In the genomic region with DNA sequence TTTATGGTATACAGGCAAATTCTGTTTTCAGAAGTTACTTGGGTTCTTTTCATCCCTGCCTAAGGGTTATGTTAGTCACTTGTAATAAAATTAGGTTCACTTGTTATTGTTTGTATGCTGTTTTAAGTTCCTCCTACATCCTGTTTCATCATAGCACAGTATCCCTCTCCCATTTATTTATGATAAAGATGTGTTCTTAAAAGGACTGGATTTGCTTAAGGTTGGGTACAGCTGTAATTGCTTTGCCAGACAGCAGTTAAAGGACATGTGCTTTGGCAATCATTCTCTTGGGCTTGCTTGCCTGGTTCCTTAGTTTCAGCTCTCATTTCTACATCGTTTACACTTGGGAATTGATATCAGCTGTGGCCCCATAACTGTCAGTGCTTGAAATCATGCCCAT, we compare ENCODE assay signal across 10 cellular contexts. TPM values are rescaled to one million over a fixed set of nuclear protein-coding genes. Genes with fewer than 3 reads are reported as not detected.
DNase-seq lines count a peak whose midpoint lies in the region; ATAC-seq and TF ChIP-seq lines count a peak whose summit lies in the region.
"Had no signal": no experiment of that assay in that cellular context is flagged by ENCODE, and none has a peak within 500 bp of the region (broad histone marks: within the 10 kb centered on the region; RNA-seq: fewer than 3 reads in every experiment).

No MANE protein-coding gene starts in this region.

- DNase-seq in BJ (ENCODE audit: low read depth) (peak; percentile 43), SJSA1 (ENCODE audit: low read depth in 1 of 2, low spot score in 2 of 2) (no peak), immature natural killer cell (no peak), KBM-7 (no peak), aorta (no peak)
- DNase-seq in activated effector memory CD4-positive, alpha-beta T cell treated with Interleukin-2 at 50 U/mL for 16 hours = no peak
- DNase-seq: effector memory CD8-positive, alpha-beta T cell; NK-92 treated with Interleukin-12 subunit alpha and Interleukin-12 subunit beta, amount 100 ng/mL, for 24 hours had no signal

- CTCF ChIA-PET in BJ (lab: Yijun Ruan, JAX) = no interaction called here

- no peaks in the 10 kb centered on the region for H3K27me3 ChIP-seq in BJ (ENCODE audit: control insufficient read depth, insufficient read depth, low read length)
- no peaks in the 10 kb centered on the region for H3K27me3 ChIP-seq in SJSA1 (replicated peaks)
- no peaks in the 10 kb centered on the region for H3K27me3 ChIP-seq in aorta (ENCODE audit: control insufficient read depth in 1 of 2, insufficient read depth in 2 of 2, low read length in 1 of 2)

- no peak for TF ChIP-seq CTCF in BJ (IDR thresholded peaks at IDR 0.05; ENCODE audit: insufficient read depth, low read depth, low read length)

- H3K9me3 Mint-ChIP-seq in immature natural killer cell = no peaks in the 10 kb centered on the region
- H3K9me3 Mint-ChIP-seq: effector memory CD8-positive, alpha-beta T cell had no signal

- peaks cover 50 to 83% of the 10 kb centered on the region in 2 donors for H3K4me1 Mint-ChIP-seq in immature natural killer cell

- ATAC-seq in GM19468 (IDR thresholded peaks at IDR 0.05; ENCODE audit: extremely low read depth, unreplicated experiment) (peak; percentile 2), GM19397 (IDR thresholded peaks at IDR 0.05; ENCODE audit: unreplicated experiment) (no peak), aorta (ENCODE audit: low FRiP score) (no peak)
- ATAC-seq: effector memory CD8-positive, alpha-beta T cell had no signal

- no peaks in the 10 kb centered on the region for H3K36me3 Mint-ChIP-seq in immature natural killer cell

- 0 to 5% methylated on average over 1 of the region's 1 CpG for WGBS in aorta, 2 donors

- no peaks in the 10 kb centered on the region for H3K9me3 ChIP-seq in SJSA1 (replicated peaks)
- no peaks in the 10 kb centered on the region for H3K9me3 ChIP-seq in aorta (ENCODE audit: control insufficient read depth, low read length)

- H3K4me3 ChIP-seq in BJ (ENCODE audit: low read depth, low read length) = no peak overlapping the region
- H3K4me3 ChIP-seq in SJSA1 = no peak overlapping the region
- H3K4me3 ChIP-seq in aorta (ENCODE audit: low read length in 2 of 2) = no peak overlapping the region

- H3K4me1 ChIP-seq in SJSA1 (replicated peaks) (peaks cover 37% of the 10 kb centered on the region), aorta (ENCODE audit: control insufficient read depth in 1 of 2, insufficient read depth in 2 of 2, low read length in 2 of 2) (peaks cover 3 to 6% of the 10 kb centered on the region in 2 donors)

- peak overlapping the region in 2 of 5 donors; percentile 9 to 19 for H3K4me3 Mint-ChIP-seq in immature natural killer cell

- in situ Hi-C loops in KBM-7 (cut with MboI; ENCODE audit: low pct_unique_long_range_greater_than_20kb, low sequenced_read_pairs) = no loop called here

- POLR2A ChIA-PET in BJ (lab: Charles Lee) = no interaction called here

- peak overlapping the region; percentile 4 to 71 (median 31) for H3K27ac Mint-ChIP-seq in immature natural killer cell

- H3K36me3 ChIP-seq in BJ (ENCODE audit: control insufficient read depth, insufficient read depth, low read length) (no peaks in the 10 kb centered on the region; the same call in 1 of the 2 replicates), SJSA1 (peaks cover 2% of the 10 kb centered on the region; the same call in 1 of the 2 replicates), aorta (ENCODE audit: control insufficient read depth in 1 of 2, insufficient read depth in 2 of 2, low read length in 1 of 2) (no peaks in the 10 kb centered on the region)

- no peaks in the 10 kb centered on the region for H3K27me3 Mint-ChIP-seq in immature natural killer cell (ENCODE audit: low read depth in 3 of 3)
- H3K27me3 Mint-ChIP-seq: effector memory CD8-positive, alpha-beta T cell had no signal

- intact Hi-C loops in aorta (cut with DNase I) = no loop called here

- H3K27ac ChIP-seq in SJSA1 (peak overlapping the region; percentile 38), aorta (ENCODE audit: low read depth in 1 of 2, low read length in 2 of 2) (no peak overlapping the region)

RNA-seq across cellular contexts. Expression of a gene that starts 11.7 kb away (rescaled TPM):
- polyA plus RNA-seq in BJ (2011; rRNA removed) (42.9 and 105 TPM in 2 replicates), immature natural killer cell (10 to 100 TPM in 2 of 3 donors, 1 to 10 TPM in 1; 7.7 to 14.0 (median 13.8) TPM), aorta (10 to 100 TPM; 21.8 to 27.9 TPM)
- 51.8 and 54.2 TPM in 2 replicates for polyA minus RNA-seq in BJ (2011; rRNA and poly(A)+ RNA removed)
- total RNA-seq in SJSA1 (2014; rRNA removed; shearing (Covaris generic)) = 83.2 and 92.9 TPM in 2 replicates
- 10 to 100 TPM; 58.8 to 67.5 TPM for total RNA-seq in aorta
